ENCODE assay signal across 16 cellular contexts in the genomic region with DNA sequence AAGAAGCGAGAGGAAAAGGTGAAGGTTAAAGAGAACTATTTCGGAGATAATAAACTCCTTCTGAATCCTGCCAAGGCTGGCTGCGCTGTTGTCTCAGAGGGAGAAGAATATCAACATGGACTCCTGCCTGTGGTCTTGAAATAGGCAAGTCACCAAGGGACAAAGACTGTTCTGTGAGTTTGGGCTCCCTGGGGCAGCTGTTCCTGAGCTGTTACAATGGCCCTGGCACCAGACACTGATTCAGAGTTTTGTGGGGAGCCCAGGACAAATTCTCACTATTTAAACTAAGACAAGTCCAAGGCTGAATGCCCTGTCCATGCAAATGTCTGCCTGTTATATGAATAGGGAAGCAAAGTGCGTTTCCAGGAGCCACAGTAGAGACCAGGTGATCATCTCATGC.
"Had no signal": no experiment of that assay in that cellular context is flagged by ENCODE, and none has a peak within 500 bp of the region (broad histone marks: within the 10 kb centered on the region; RNA-seq: fewer than 3 reads in every experiment).

No MANE protein-coding gene starts in this region.

- H3K4me1 Mint-ChIP-seq: activated B cell treated with CpG ODN at 0.5 μM for 24 hours; activated CD4-positive, alpha-beta T cell treated with anti-CD3 and anti-CD28 coated beads, Interleukin-2, amount 10 ng/mL, durations not matched to agents 7 days and 5 days; activated naive CD8-positive, alpha-beta T cell treated with anti-CD3 and anti-CD28 coated beads for 36 hours; T-helper 17 cell had no signal

- H3K4me2 ChIP-seq: hepatocyte had no signal

- H2AFZ ChIP-seq: hepatocyte had no signal

- DNase-seq: activated B cell treated with CpG ODN at 0.5 μM for 24 hours; activated CD4-positive, alpha-beta T cell treated with anti-CD3 and anti-CD28 coated beads, Interleukin-2, amount 10 ng/mL, durations not matched to agents 7 days and 5 days; activated naive CD8-positive, alpha-beta T cell treated with anti-CD3 and anti-CD28 coated beads for 36 hours; activated T-cell treated with anti-CD3 and anti-CD28 coated beads for 4 hours; colonic mucosa; effector CD8-positive, alpha-beta T cell; naive thymus-derived CD4-positive, alpha-beta T cell; ovary; retina; SIG-M5; small intestine; T-helper 17 cell; transverse colon had no signal

- ATAC-seq: naive thymus-derived CD4-positive, alpha-beta T cell; T-helper 17 cell had no signal

- H3K27me3 Mint-ChIP-seq: activated B cell treated with CpG ODN at 0.5 μM for 24 hours; activated CD4-positive, alpha-beta T cell treated with anti-CD3 and anti-CD28 coated beads, Interleukin-2, amount 10 ng/mL, durations not matched to agents 7 days and 5 days; activated naive CD8-positive, alpha-beta T cell treated with anti-CD3 and anti-CD28 coated beads for 36 hours; naive thymus-derived CD4-positive, alpha-beta T cell; T-helper 17 cell had no signal

- H3K9me3 ChIP-seq: colonic mucosa, ovary, transverse colon had no signal

- H3K27ac ChIP-seq: cardiac muscle cell, colonic mucosa, hepatocyte, ovary, transverse colon had no signal

- H3K4me3 Mint-ChIP-seq: activated B cell treated with CpG ODN at 0.5 μM for 24 hours; activated CD4-positive, alpha-beta T cell treated with anti-CD3 and anti-CD28 coated beads, Interleukin-2, amount 10 ng/mL, durations not matched to agents 7 days and 5 days; activated naive CD8-positive, alpha-beta T cell treated with anti-CD3 and anti-CD28 coated beads for 36 hours; mesothelial cell of epicardium; naive thymus-derived CD4-positive, alpha-beta T cell; T-helper 17 cell had no signal

- H3K27ac Mint-ChIP-seq: activated B cell treated with CpG ODN at 0.5 μM for 24 hours; activated CD4-positive, alpha-beta T cell treated with anti-CD3 and anti-CD28 coated beads, Interleukin-2, amount 10 ng/mL, durations not matched to agents 7 days and 5 days; activated naive CD8-positive, alpha-beta T cell treated with anti-CD3 and anti-CD28 coated beads for 36 hours; mesothelial cell of epicardium; T-helper 17 cell had no signal

- H3K27me3 ChIP-seq: cardiac muscle cell, colonic mucosa, hepatocyte, ovary, transverse colon had no signal

- H3K79me2 ChIP-seq: hepatocyte had no signal

- H3K9me3 Mint-ChIP-seq: activated B cell treated with CpG ODN at 0.5 μM for 24 hours; activated CD4-positive, alpha-beta T cell treated with anti-CD3 and anti-CD28 coated beads, Interleukin-2, amount 10 ng/mL, durations not matched to agents 7 days and 5 days; activated naive CD8-positive, alpha-beta T cell treated with anti-CD3 and anti-CD28 coated beads for 36 hours; mesothelial cell of epicardium; naive thymus-derived CD4-positive, alpha-beta T cell had no signal

- H3K36me3 ChIP-seq: cardiac muscle cell, colonic mucosa, ovary, transverse colon had no signal

- H3K4me1 ChIP-seq: colonic mucosa, transverse colon had no signal

- H3K4me3 ChIP-seq: cardiac muscle cell, colonic mucosa, hepatocyte, ovary, transverse colon had no signal

- H3K36me3 Mint-ChIP-seq: activated naive CD8-positive, alpha-beta T cell treated with anti-CD3 and anti-CD28 coated beads for 36 hours had no signal
